In genomic region chr6:142027074-142027473, GRCh38 we compare ENCODE assay signal across 22 cellular contexts.
"Had no signal": no experiment of that assay in that cellular context is flagged by ENCODE, and none has a peak within 500 bp of the region (broad histone marks: within the 10 kb centered on the region; RNA-seq: fewer than 3 reads in every experiment).

No MANE protein-coding gene starts in this region.

- H3K4me1 Mint-ChIP-seq: stimulated activated memory B cell treated with anti-CD40 and anti-IgM and Interleukin-4, amounts not matched to agents 10 μg/mL and 1 μg/mL and 100 μg/mL, for 72 hours; stimulated activated naive CD8-positive, alpha-beta T cell treated with anti-CD3 and anti-CD28 coated beads, Interleukin-15, amount 100 ng/mL, for 72 hours had no signal

- H3K9me3 ChIP-seq: ovary, right atrium auricular region, right lobe of liver, upper lobe of left lung, vagina had no signal

- H3K36me3 ChIP-seq: left ventricle myocardium inferior, ovary, right atrium auricular region, right lobe of liver, tibial nerve, upper lobe of left lung, vagina had no signal

- H3K36me3 Mint-ChIP-seq: stimulated activated memory B cell treated with anti-CD40 and anti-IgM and Interleukin-4, amounts not matched to agents 10 μg/mL and 1 μg/mL and 100 μg/mL, for 72 hours had no signal

- H3K4me3 ChIP-seq: left ventricle myocardium inferior, lung, ovary, right atrium auricular region, right lobe of liver, smooth muscle cell, tibial nerve, upper lobe of left lung, vagina had no signal

- H3K27me3 ChIP-seq: ovary, right atrium auricular region, right lobe of liver, tibial nerve, upper lobe of left lung, vagina had no signal

- H3K27ac Mint-ChIP-seq: mesothelial cell of epicardium; naive thymus-derived CD4-positive, alpha-beta T cell; natural killer cell treated with Interleukin-12 subunit alpha and Interleukin-12 subunit beta and Interleukin-15 and Interleukin-18, amount 100 ng/mL, for 72 hours; progenitor cell of endocrine pancreas; stimulated activated memory B cell treated with anti-CD40 and anti-IgM and Interleukin-4, amounts not matched to agents 10 μg/mL and 1 μg/mL and 100 μg/mL, for 72 hours; stimulated activated naive CD8-positive, alpha-beta T cell treated with anti-CD3 and anti-CD28 coated beads, Interleukin-15, amount 100 ng/mL, for 72 hours had no signal

- H3K27me3 Mint-ChIP-seq: natural killer cell treated with Interleukin-12 subunit alpha and Interleukin-12 subunit beta and Interleukin-15 and Interleukin-18, amount 100 ng/mL, for 72 hours; progenitor cell of endocrine pancreas; stimulated activated memory B cell treated with anti-CD40 and anti-IgM and Interleukin-4, amounts not matched to agents 10 μg/mL and 1 μg/mL and 100 μg/mL, for 72 hours; stimulated activated naive CD8-positive, alpha-beta T cell treated with anti-CD3 and anti-CD28 coated beads, Interleukin-15, amount 100 ng/mL, for 72 hours had no signal

- ATAC-seq: naive thymus-derived CD4-positive, alpha-beta T cell; natural killer cell treated with Interleukin-12 subunit alpha and Interleukin-12 subunit beta and Interleukin-15 and Interleukin-18, amount 100 ng/mL, for 72 hours; right lobe of liver; stimulated activated memory B cell treated with anti-CD40 and anti-IgM and Interleukin-4, amounts not matched to agents 10 μg/mL and 1 μg/mL and 100 μg/mL, for 72 hours; stimulated activated naive CD8-positive, alpha-beta T cell treated with anti-CD3 and anti-CD28 coated beads, Interleukin-15, amount 100 ng/mL, for 72 hours had no signal

- H3K4me3 Mint-ChIP-seq: mesothelial cell of epicardium; naive thymus-derived CD4-positive, alpha-beta T cell; natural killer cell treated with Interleukin-12 subunit alpha and Interleukin-12 subunit beta and Interleukin-15 and Interleukin-18, amount 100 ng/mL, for 72 hours; stimulated activated memory B cell treated with anti-CD40 and anti-IgM and Interleukin-4, amounts not matched to agents 10 μg/mL and 1 μg/mL and 100 μg/mL, for 72 hours; stimulated activated naive CD8-positive, alpha-beta T cell treated with anti-CD3 and anti-CD28 coated beads, Interleukin-15, amount 100 ng/mL, for 72 hours had no signal

- H3K4me1 ChIP-seq: left ventricle myocardium inferior, right atrium auricular region, tibial nerve, upper lobe of left lung, vagina had no signal

- DNase-seq: islet precursor cell; left ventricle myocardium inferior; naive thymus-derived CD4-positive, alpha-beta T cell; ovary; right lobe of liver; stimulated activated CD4-positive, alpha-beta T cell treated with anti-CD3 and anti-CD28 coated beads, Interleukin-1b, Interleukin-23, amount 100 ng/mL, for 48 hours; stimulated activated CD4-positive, alpha-beta T cell treated with anti-CD3 and anti-CD28 coated beads, Interleukin-2, amount 100 ng/mL, for 48 hours; stimulated activated CD4-positive, alpha-beta T cell treated with anti-CD3 and anti-CD28 coated beads, Interleukin-4, amount 100 ng/mL, for 4 hours; stimulated activated CD8-positive, alpha-beta memory T cell treated with anti-CD3 and anti-CD28 coated beads, Interleukin-4, amount 100 ng/mL, for 48 hours; stimulated activated naive CD4-positive, alpha-beta T cell treated with Interleukin-2 at 50 U/mL for 16 hours; stimulated activated naive CD8-positive, alpha-beta T cell treated with anti-CD3 and anti-CD28 coated beads, Interleukin-15, amount 100 ng/mL, for 72 hours; substantia nigra; upper lobe of left lung had no signal

- H3K27ac ChIP-seq: left ventricle myocardium inferior, ovary, right atrium auricular region, right lobe of liver, tibial nerve, upper lobe of left lung, vagina had no signal

- H3K4me2 ChIP-seq: smooth muscle cell had no signal
